In genomic region chr16:75281826-75282225, GRCh38 we compare ENCODE assay signal across 22 cellular contexts. TPM values are rescaled to one million over a fixed set of nuclear protein-coding genes. Genes with fewer than 3 reads are reported as not detected.
"Had no signal": no experiment of that assay in that cellular context is flagged by ENCODE, and none has a peak within 500 bp of the region (broad histone marks: within the 10 kb centered on the region; RNA-seq: fewer than 3 reads in every experiment).

No MANE protein-coding gene starts in this region.

- H3K36me3 ChIP-seq: left ventricle myocardium inferior, pancreas, prostate gland, uterus had no signal

- H3K4me3 ChIP-seq: left ventricle myocardium inferior, lung, pancreas, prostate gland, skin epidermis, tibial nerve, uterus had no signal

- DNase-seq: hypothalamus; immature natural killer cell; left ventricle myocardium inferior; mesendoderm; naive B cell; natural killer cell; nephron progenitor cell; pancreas; retina; right cardiac atrium; stimulated activated CD4-positive, alpha-beta T cell treated with anti-CD3 and anti-CD28 coated beads, Interleukin-12 subunit alpha, Interleukin-12 subunit beta, amount 100 ng/mL, for 4 hours; stimulated activated CD4-positive, alpha-beta T cell treated with anti-CD3 and anti-CD28 coated beads, Interleukin-15, amount 100 ng/mL, for 24 hours; stimulated activated CD4-positive, alpha-beta T cell treated with anti-CD3 and anti-CD28 coated beads, Interleukin-2, amount 100 ng/mL, for 24 hours; stimulated activated CD4-positive, alpha-beta T cell treated with anti-CD3 and anti-CD28 coated beads, Interleukin-4, amount 100 ng/mL, for 24 hours; stimulated activated naive CD4-positive, alpha-beta T cell treated with Interleukin-2 at 50 U/mL for 16 hours; stimulated activated naive CD8-positive, alpha-beta T cell treated with anti-CD3 and anti-CD28 coated beads, Interleukin-15, amount 100 ng/mL, for 72 hours; substantia nigra; uterus had no signal

- H3K9me3 ChIP-seq: left ventricle myocardium inferior, pancreas, prostate gland, tibial nerve, uterus had no signal

- H3K27ac ChIP-seq: left ventricle myocardium inferior, pancreas, prostate gland, skin epidermis, tibial nerve, uterus had no signal

- H3K27me3 ChIP-seq: pancreas, tibial nerve, uterus had no signal

RNA-seq across cellular contexts. Expression of gene BCAR1, which starts 30.4 kb away (rescaled TPM):
- total RNA-seq: natural killer cell had no signal
